13 cellular contexts compared by ENCODE assay signal in genomic region chr2:40283111-40283909, GRCh38.
A peak's percentile ranks its signal among the peaks of the same experiment; 100 is the strongest.
DNase-seq lines count a peak whose midpoint lies in the region; FAIRE-seq and TF ChIP-seq lines count a peak whose summit lies in the region.
"Had no signal": no experiment of that assay in that cellular context is flagged by ENCODE, and none has a peak within 500 bp of the region (broad histone marks: within the 10 kb centered on the region; RNA-seq: fewer than 3 reads in every experiment).

No MANE protein-coding gene starts in this region.

- TF ChIP-seq POLR2A in GM12892 (IDR thresholded peaks at IDR 0.05; ENCODE audit: low read depth, low read length): no peak

- no peak overlapping the region for H2AFZ ChIP-seq in Karpas-422 (ENCODE audit: low read length)
- no peak overlapping the region for H2AFZ ChIP-seq in smooth muscle cell (ENCODE audit: low read depth)

- peak overlapping the region; percentile 49 for H3K4me3 ChIP-seq in Karpas-422 (ENCODE audit: low read length)
- no peak overlapping the region for H3K4me3 ChIP-seq in smooth muscle cell

- peak; percentile 30 for FAIRE-seq in GM12892 (lab: Jason Lieb, UNC)

- H3K36me3 ChIP-seq in Karpas-422 (ENCODE audit: insufficient read depth, low read length) (no peaks in the 10 kb centered on the region), smooth muscle cell (ENCODE audit: low read depth) (no peaks in the 10 kb centered on the region)
- H3K36me3 ChIP-seq: Peyer's patch had no signal

- H3K27ac ChIP-seq in Karpas-422 (ENCODE audit: low read length): no peak overlapping the region
- peak overlapping the region; percentile 47 for H3K27ac ChIP-seq in smooth muscle cell (ENCODE audit: low read depth)
- H3K27ac ChIP-seq in caudate nucleus (ENCODE audit: low read depth, low read length): no peak overlapping the region

- DNase-seq in GM12892 (ENCODE audit: insufficient read length) (no peak), Karpas-422 (peak; percentile 45), fibroblast of peridontal ligament (ENCODE audit: extremely low read depth) (peak; percentile 38), smooth muscle cell (lab: John Stamatoyannopoulos, UW; ENCODE audit: unreplicated experiment) (no peak), caudate nucleus (lab: John Stamatoyannopoulos, UW) (no peak), GM20000 (ENCODE audit: low spot score) (no peak)
- DNase-seq in activated T-cell treated with anti-CD3 and anti-CD28 coated beads, Interleukin-2, amount 50 U/mL, for 1 hour: no peak
- DNase-seq: activated CD4-positive, alpha-beta T cell treated with anti-CD3 and anti-CD28 coated beads, Interleukin-2, amount 50 U/mL, for 4 hours; activated gamma-delta T cell; Peyer's patch; stimulated activated CD4-positive, alpha-beta T cell treated with anti-CD3 and anti-CD28 coated beads, Interleukin-4, amount 100 ng/mL, for 4 hours; stimulated activated naive CD4-positive, alpha-beta T cell treated with Interleukin-2 at 50 U/mL for 16 hours; T-helper 2 cell had no signal

- WGBS in smooth muscle cell (ENCODE audit: low lambda C conversion rate): 84% methylated on average over 7 of the region's 7 CpGs

- H3K4me2 ChIP-seq in Karpas-422 (ENCODE audit: low read depth, low read length, poor library complexity, severe bottlenecking) (peak overlapping the region; percentile 75), smooth muscle cell (peak overlapping the region; percentile 27)

- H4K20me1 ChIP-seq in Karpas-422 (ENCODE audit: insufficient read depth, low read depth, low read length) (no peaks in the 10 kb centered on the region), smooth muscle cell (ENCODE audit: low read depth) (no peaks in the 10 kb centered on the region)

- H3K9me2 ChIP-seq in Karpas-422 (replicated peaks; ENCODE audit: insufficient read depth, low read length): no peaks in the 10 kb centered on the region

- TF ChIP-seq CTCF in smooth muscle cell (IDR thresholded peaks at IDR 0.05; ENCODE audit: borderline replicate concordance, insufficient read depth, poor library complexity, severe bottlenecking): no peak
- no peak for TF ChIP-seq CTCF in GM20000 (IDR thresholded peaks at IDR 0.05; ENCODE audit: extremely low read depth, missing control alignments)

- H3K4me1 ChIP-seq in Karpas-422 (ENCODE audit: low read length) (peaks cover 60% of the 10 kb centered on the region), smooth muscle cell (ENCODE audit: low read depth) (no peaks in the 10 kb centered on the region)

- H3K79me2 ChIP-seq in Karpas-422 (ENCODE audit: low read length): no peaks in the 10 kb centered on the region
- H3K79me2 ChIP-seq in smooth muscle cell (ENCODE audit: low read depth): no peaks in the 10 kb centered on the region

- no peaks in the 10 kb centered on the region for H3K9me3 ChIP-seq in Karpas-422 (ENCODE audit: low read length)
- no peaks in the 10 kb centered on the region for H3K9me3 ChIP-seq in smooth muscle cell (replicated peaks; ENCODE audit: low read depth)
- H3K9me3 ChIP-seq: Peyer's patch had no signal

- no peaks in the 10 kb centered on the region for H3F3A ChIP-seq in smooth muscle cell (ENCODE audit: low read depth)

- H3K9ac ChIP-seq in Karpas-422 (ENCODE audit: low read length): no peak overlapping the region
- no peak overlapping the region for H3K9ac ChIP-seq in smooth muscle cell (ENCODE audit: low read depth)

- H3K27me3 ChIP-seq in Karpas-422 (ENCODE audit: low read length) (peaks cover 3% of the 10 kb centered on the region; the same call in 1 of the 2 replicates), smooth muscle cell (ENCODE audit: low read depth) (no peaks in the 10 kb centered on the region)
- H3K27me3 ChIP-seq: Peyer's patch had no signal

Comparison
In these comparisons a context has a peak if more than half of its experiments do, and no peak if none do; other contexts are left out.
1. DNase-seq: peak in Karpas-422 (single experiment) and fibroblast of peridontal ligament (single experiment); none in GM12892 (single experiment), smooth muscle cell (single experiment), caudate nucleus (0 of 61), GM20000 (single experiment) and activated T-cell treated with anti-CD3 and anti-CD28 coated beads, Interleukin-2, amount 50 U/mL, for 1 hour (single experiment).